In genomic region chr19:37165635-37166034, GRCh38 we compare ENCODE assay signal across 2 cellular contexts.
TF ChIP-seq lines count a peak whose summit lies in the region.

No MANE protein-coding gene starts in this region.

TF ChIP-seq in A549, 52 proteins besides CTCF, POLR2A, EP300 and RAD21:
- no peak for TF ChIP-seq POLR2AphosphoS2 (conservative IDR thresholded peaks at IDR 0.05; ENCODE audit: low read length)
- no peak for TF ChIP-seq CHD4 (IDR thresholded peaks at IDR 0.05; ENCODE audit: borderline replicate concordance)
- TF ChIP-seq NR3C1 (IDR thresholded peaks at IDR 0.05): no peak
- TF ChIP-seq CEBPB (IDR thresholded peaks at IDR 0.05): no peak
- no peak for TF ChIP-seq CBX2 (IDR thresholded peaks at IDR 0.05; ENCODE audit: borderline replicate concordance, low read depth)
- no peak for TF ChIP-seq EHF (CRISPR knock-in tag; IDR thresholded peaks at IDR 0.05)
- no peak for TF ChIP-seq HEYL (CRISPR knock-in tag; IDR thresholded peaks at IDR 0.05)
- peak; percentile 90 for TF ChIP-seq MAFK (IDR thresholded peaks at IDR 0.05; ENCODE audit: partially characterized antibody)
- no peak for TF ChIP-seq JUNB (IDR thresholded peaks at IDR 0.05)

TF ChIP-seq in K562, 482 proteins besides CTCF, POLR2A, EP300 and RAD21:
- no peak for TF ChIP-seq HOMEZ (CRISPR knock-in tag; IDR thresholded peaks at IDR 0.05)
- TF ChIP-seq MAFG (tag; conservative IDR thresholded peaks at IDR 0.05): peak; percentile 73
- TF ChIP-seq ATF6 (CRISPR knock-in tag; IDR thresholded peaks at IDR 0.05): no peak
- TF ChIP-seq CCAR2 (IDR thresholded peaks at IDR 0.05; ENCODE audit: low read depth, low read length): no peak
- TF ChIP-seq GATA2 (CRISPR knock-in tag; IDR thresholded peaks at IDR 0.05): no peak
- no peak for TF ChIP-seq HEY1 (CRISPR knock-in tag; IDR thresholded peaks at IDR 0.05; ENCODE audit: borderline replicate concordance)
- no peak for TF ChIP-seq ZNF551 (CRISPR knock-in tag; IDR thresholded peaks at IDR 0.05)
- no peak for TF ChIP-seq AFF4 (CRISPR knock-in tag; IDR thresholded peaks at IDR 0.05)
- TF ChIP-seq MAFK (IDR thresholded peaks at IDR 0.05; ENCODE audit: low read length): peak; percentile 63; the same call in 1 of the 2 replicates
- TF ChIP-seq KLF13 (tag; IDR thresholded peaks at IDR 0.05; ENCODE audit: borderline replicate concordance, low read depth): no peak
- peak; percentile 90 for TF ChIP-seq ZNF316 (IDR thresholded peaks at IDR 0.05)
- TF ChIP-seq PRPF4 (IDR thresholded peaks at IDR 0.05; ENCODE audit: insufficient read depth, low read depth, low read length, poor library complexity, severe bottlenecking): no peak
- no peak for TF ChIP-seq RBM34 (IDR thresholded peaks at IDR 0.05; ENCODE audit: borderline replicate concordance, insufficient read depth, low read length)
- no peak for TF ChIP-seq EZH2 (IDR thresholded peaks at IDR 0.05; ENCODE audit: borderline replicate concordance, low read depth, low read length)
- TF ChIP-seq MAFF (IDR thresholded peaks at IDR 0.05; ENCODE audit: low read length): peak; percentile 56; the same call in 1 of the 2 replicates
- peak; percentile 72 for TF ChIP-seq C11orf30 (IDR thresholded peaks at IDR 0.05; ENCODE audit: low read depth)
- no peak for TF ChIP-seq ZNF24 (IDR thresholded peaks at IDR 0.05)
- no peak for TF ChIP-seq PML (IDR thresholded peaks at IDR 0.05; ENCODE audit: low read length)
